Comparison of ENCODE assay signal across 1 cellular context in genomic region chr17:39264119-39264518, GRCh38.
TF ChIP-seq lines count a peak whose summit lies in the region.

No MANE protein-coding gene starts in this region.

TF ChIP-seq in H1, 55 proteins besides CTCF, POLR2A, EP300 and RAD21:
- no peak for TF ChIP-seq MAFK (IDR thresholded peaks at IDR 0.05; ENCODE audit: low read depth, low read length)
- no peak for TF ChIP-seq SP4 (IDR thresholded peaks at IDR 0.05; ENCODE audit: low read length)
- TF ChIP-seq CREB1 (IDR thresholded peaks at IDR 0.05): no peak
